1 cellular context compared by ENCODE assay signal in genomic region chr11:17206448-17206847, GRCh38.
TF ChIP-seq lines count a peak whose summit lies in the region.

No MANE protein-coding gene starts in this region.

TF ChIP-seq in A549, 52 proteins besides CTCF, POLR2A, EP300 and RAD21 (continued from another document):
- TF ChIP-seq HMGXB4 (CRISPR knock-in tag; IDR thresholded peaks at IDR 0.05; ENCODE audit: borderline replicate concordance) (no peak), HEYL (CRISPR knock-in tag; IDR thresholded peaks at IDR 0.05) (no peak), RCOR1 (IDR thresholded peaks at IDR 0.05; ENCODE audit: low read depth, low read length) (no peak), PBX3 (IDR thresholded peaks at IDR 0.05) (no peak)
